1 cellular context compared by ENCODE assay signal in genomic region chr4:153705743-153706468, GRCh38.
TF ChIP-seq lines count a peak whose summit lies in the region.

No MANE protein-coding gene starts in this region.

TF ChIP-seq in HepG2, 621 proteins besides CTCF, POLR2A, EP300 and RAD21 (continued from another document):
- no peak for TF ChIP-seq ZNF143 (CRISPR knock-in tag; IDR thresholded peaks at IDR 0.05)
- TF ChIP-seq TSC22D2 (CRISPR knock-in tag; IDR thresholded peaks at IDR 0.05; ENCODE audit: borderline replicate concordance) = no peak
- TF ChIP-seq TOE1 (CRISPR knock-in tag; IDR thresholded peaks at IDR 0.05) = no peak
